ENCODE assay signal across 8 cellular contexts in genomic region chr17:59756236-59756818, GRCh38. TPM values are rescaled to one million over a fixed set of nuclear protein-coding genes. Genes with fewer than 3 reads are reported as not detected.
DNase-seq lines count a peak whose midpoint lies in the region; ATAC-seq, FAIRE-seq and TF ChIP-seq lines count a peak whose summit lies in the region.

No MANE protein-coding gene starts in this region.

- intact Hi-C loops in Caco-2 (cut with micrococcal nuclease; ENCODE audit: unreplicated experiment) (loop anchor here (1.0 kb wide), 2 partner anchors 30 to 47 kb away; no protein-coding TSS in a partner anchor), PC-9 (cut with micrococcal nuclease; ENCODE audit: unreplicated experiment) (loop anchor here (1.0 kb wide), 3 partner anchors 8 to 81 kb away; no protein-coding TSS in a partner anchor)

- H3K27me3 ChIP-seq in Caco-2 (replicated peaks; ENCODE audit: control insufficient read depth, insufficient read depth, low read length) (no peaks in the 10 kb centered on the region), PC-9 (ENCODE audit: insufficient read depth, low read depth) (no peaks in the 10 kb centered on the region)

- H3K27me3 Mint-ChIP-seq in Caco-2 (ENCODE audit: insufficient read depth, unreplicated experiment): no peaks in the 10 kb centered on the region

- H3K79me2 ChIP-seq in PC-9 (ENCODE audit: low read depth): peaks cover 58% of the 10 kb centered on the region

- FAIRE-seq in GM12891 (lab: Jason Lieb, UNC): no peak

- CTCF ChIA-PET in Caco-2 (lab: Charles Lee): no interaction called here
- CTCF ChIA-PET in PC-9 (lab: Charles Lee): interaction anchor here (1.0 kb wide), 1 partner anchor 29 kb away, joined by 3 read pairs; no protein-coding TSS in a partner anchor

- peaks cover 67% of the 10 kb centered on the region for H3K36me3 Mint-ChIP-seq in Caco-2 (ENCODE audit: insufficient read depth, unreplicated experiment)

- ATAC-seq in HG02852 (IDR thresholded peaks at IDR 0.05; ENCODE audit: unreplicated experiment): no peak

- H3K27ac ChIP-seq in PC-9: peak overlapping the region; percentile 99

- POLR2A ChIA-PET in Caco-2 (lab: Charles Lee): interaction anchor here (0.9 kb wide), 1 partner anchor 30 kb away, joined by 4 read pairs; no protein-coding TSS in a partner anchor
- POLR2A ChIA-PET in PC-9 (lab: Charles Lee; ENCODE audit: unreplicated experiment): no interaction called here

- H4K20me1 ChIP-seq in PC-9 (ENCODE audit: insufficient read depth): no peaks in the 10 kb centered on the region

- DNase-seq in Caco-2 (peak in 1 of 2 experiments; percentile 63), PC-9 (peak; percentile 14 to 97), choroid plexus epithelial cell (ENCODE audit: low read depth) (peak; percentile 76), non-pigmented ciliary epithelial cell (ENCODE audit: low read depth) (peak; percentile 82), GM12891 (ENCODE audit: insufficient read length, low spot score) (no peak), DMS79 (lab: John Stamatoyannopoulos, UW) (no peak)
- DNase-seq in activated CD4-positive, CD25-positive, alpha-beta regulatory T cell treated with anti-CD3 and anti-CD28 coated beads, Interleukin-2, amount 50 U/mL, for 72 hours: no peak

- TF ChIP-seq POLR2A in GM12891 (IDR thresholded peaks at IDR 0.05; ENCODE audit: low read depth, low read length): no peak

- H2AFZ ChIP-seq in PC-9: no peak overlapping the region

- H3K9me3 Mint-ChIP-seq in Caco-2 (ENCODE audit: unreplicated experiment): peaks cover 9% of the 10 kb centered on the region

- peaks cover 48% of the 10 kb centered on the region for H3K4me1 Mint-ChIP-seq in Caco-2 (ENCODE audit: low read depth, unreplicated experiment)

- H3K36me3 ChIP-seq in Caco-2 (ENCODE audit: control insufficient read depth, insufficient read depth, low read length) (peaks cover 1% of the 10 kb centered on the region; the same call in 1 of the 2 replicates), PC-9 (ENCODE audit: low read depth) (peaks cover 10% of the 10 kb centered on the region)

- H3K4me3 Mint-ChIP-seq in Caco-2 (ENCODE audit: unreplicated experiment): peak overlapping the region; percentile 39

- peaks cover 75% of the 10 kb centered on the region for H3F3A ChIP-seq in PC-9 (ENCODE audit: insufficient read depth, low read depth)

- peaks cover 6% of the 10 kb centered on the region; the same call in 1 of the 2 replicates for H3K9me3 ChIP-seq in Caco-2
- no peaks in the 10 kb centered on the region; the same call in none of the 2 replicates for H3K9me3 ChIP-seq in PC-9 (ENCODE audit: insufficient read depth, low read depth)

- H3K9me2 ChIP-seq in PC-9 (ENCODE audit: insufficient read depth): no peaks in the 10 kb centered on the region

- H3K27ac Mint-ChIP-seq in Caco-2 (ENCODE audit: unreplicated experiment): peak overlapping the region; percentile 89

- H3K4me3 ChIP-seq in Caco-2 (ENCODE audit: low read depth, low read length) (no peak overlapping the region), PC-9 (peak overlapping the region; percentile 45), choroid plexus epithelial cell (ENCODE audit: low read depth, low read length) (no peak overlapping the region)

- H3K4me1 ChIP-seq in Caco-2: peaks cover 50% of the 10 kb centered on the region
- H3K4me1 ChIP-seq in PC-9 (replicated peaks; ENCODE audit: insufficient read depth): peaks cover 70% of the 10 kb centered on the region

- peak overlapping the region; percentile 88 for H3K4me2 ChIP-seq in PC-9

- TF ChIP-seq CTCF in Caco-2 (IDR thresholded peaks at IDR 0.05; ENCODE audit: insufficient read depth in 1 of 2, low read depth in 1 of 2, low read length in 1 of 2, severe bottlenecking in 1 of 2, unreplicated experiment in 1 of 2) (no peak), PC-9 (conservative IDR thresholded peaks at IDR 0.05) (no peak), choroid plexus epithelial cell (conservative IDR thresholded peaks at IDR 0.05; ENCODE audit: low read depth, low read length) (no peak)

- BruUV-seq in Caco-2 (replicated peaks; lab: Mats Ljungman, UMichigan): no TSS peak
- BruUV-seq in PC-9 (replicated peaks; lab: Mats Ljungman, UMichigan): no TSS peak

TF ChIP-seq in GM12891, 5 proteins besides CTCF, POLR2A, EP300 and RAD21:
- TF ChIP-seq POLR2AphosphoS5 (IDR thresholded peaks at IDR 0.05; ENCODE audit: low read depth, low read length) (no peak), POU2F2 (IDR thresholded peaks at IDR 0.05; ENCODE audit: low read depth, low read length) (no peak), SPI1 (IDR thresholded peaks at IDR 0.05; ENCODE audit: low read depth, low read length) (no peak)
TF ChIP-seq in GM12891: peak in this region for 0.

RNA-seq across cellular contexts. Expression of gene VMP1, which starts 48.9 kb away (rescaled TPM):
- 277 and 297 TPM in 2 replicates for total RNA-seq in Caco-2 (2022)
- total RNA-seq in PC-9 (2021): 222 and 236 TPM in 2 replicates
- polyA plus RNA-seq in GM12891 (2012; ENCODE audit: low read depth, missing spikeins): 66.9 TPM

RNA-seq across cellular contexts. Expression of gene PTRH2, which starts 49.1 kb away (rescaled TPM):
- total RNA-seq in Caco-2 (2022): 36.1 and 36.6 TPM in 2 replicates
- 23.3 and 25.9 TPM in 2 replicates for total RNA-seq in PC-9 (2021)
- 46.2 TPM for polyA plus RNA-seq in GM12891 (2012; ENCODE audit: low read depth, missing spikeins)

Comparison
In these comparisons a context has a peak if more than half of its experiments do, and no peak if none do; other contexts are left out.
1. DNase-seq: peak in PC-9 (2 of 2), choroid plexus epithelial cell (single experiment) and non-pigmented ciliary epithelial cell (single experiment); none in GM12891 (single experiment), activated CD4-positive, CD25-positive, alpha-beta regulatory T cell treated with anti-CD3 and anti-CD28 coated beads, Interleukin-2, amount 50 U/mL, for 72 hours (single experiment) and DMS79 (single experiment).